Comparison of ENCODE assay signal across 1 cellular context in the genomic region with DNA sequence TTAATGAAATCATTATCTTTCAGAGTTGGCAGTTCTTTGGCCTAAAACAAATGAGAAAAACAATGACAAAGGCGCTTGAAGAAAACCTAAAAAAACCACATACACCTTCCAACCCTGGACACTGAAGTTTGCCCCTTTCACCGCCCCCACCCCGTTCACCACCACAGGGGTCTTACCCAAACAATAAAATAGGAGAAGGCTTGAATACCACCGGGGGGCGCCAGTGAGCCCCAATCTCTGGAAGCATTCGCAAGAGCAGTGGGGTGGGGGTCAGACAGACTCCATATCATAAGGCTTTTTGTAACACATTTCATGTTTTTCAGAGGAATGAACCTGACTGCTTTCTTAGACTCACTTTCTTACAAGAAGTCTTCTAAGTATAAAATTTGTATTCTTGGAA.
A peak's percentile ranks its signal among the peaks of the same experiment; 100 is the strongest.
TF ChIP-seq lines count a peak whose summit lies in the region.

No MANE protein-coding gene starts in this region.

TF ChIP-seq in HEK293, 187 proteins besides CTCF, POLR2A, EP300 and RAD21 (continued from another document):
- TF ChIP-seq ZNF513 (tag by site-specific recombination; IDR thresholded peaks at IDR 0.05) = no peak
- no peak for TF ChIP-seq TCF7L2 (IDR thresholded peaks at IDR 0.05; ENCODE audit: borderline replicate concordance, low read depth, low read length)
- TF ChIP-seq KLF9 (tag by site-specific recombination; IDR thresholded peaks at IDR 0.05; ENCODE audit: low read depth) = no peak
- TF ChIP-seq ZIC2 (tag by site-specific recombination; IDR thresholded peaks at IDR 0.05) = 0 out of 2 replicates have a peak, but pooled peaks have one; percentile 20
- no peak for TF ChIP-seq ZSCAN18 (tag by site-specific recombination; IDR thresholded peaks at IDR 0.05)
- no peak for TF ChIP-seq ZSCAN16 (tag by site-specific recombination; IDR thresholded peaks at IDR 0.05)
- TF ChIP-seq ZNF37A (tag by site-specific recombination; IDR thresholded peaks at IDR 0.05) = no peak
- TF ChIP-seq, protein P1, sequence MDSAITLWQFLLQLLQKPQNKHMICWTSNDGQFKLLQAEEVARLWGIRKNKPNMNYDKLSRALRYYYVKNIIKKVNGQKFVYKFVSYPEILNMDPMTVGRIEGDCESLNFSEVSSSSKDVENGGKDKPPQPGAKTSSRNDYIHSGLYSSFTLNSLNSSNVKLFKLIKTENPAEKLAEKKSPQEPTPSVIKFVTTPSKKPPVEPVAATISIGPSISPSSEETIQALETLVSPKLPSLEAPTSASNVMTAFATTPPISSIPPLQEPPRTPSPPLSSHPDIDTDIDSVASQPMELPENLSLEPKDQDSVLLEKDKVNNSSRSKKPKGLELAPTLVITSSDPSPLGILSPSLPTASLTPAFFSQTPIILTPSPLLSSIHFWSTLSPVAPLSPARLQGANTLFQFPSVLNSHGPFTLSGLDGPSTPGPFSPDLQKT (IDR thresholded peaks at IDR 0.05; ENCODE audit: borderline replicate concordance, low read depth, low read length) = no peak
- TF ChIP-seq HOXD13 (CRISPR knock-in tag; IDR thresholded peaks at IDR 0.05; ENCODE audit: borderline replicate concordance) = no peak
- no peak for TF ChIP-seq ZNF16 (tag by site-specific recombination; IDR thresholded peaks at IDR 0.05; ENCODE audit: low read depth)
- TF ChIP-seq, protein P2, sequence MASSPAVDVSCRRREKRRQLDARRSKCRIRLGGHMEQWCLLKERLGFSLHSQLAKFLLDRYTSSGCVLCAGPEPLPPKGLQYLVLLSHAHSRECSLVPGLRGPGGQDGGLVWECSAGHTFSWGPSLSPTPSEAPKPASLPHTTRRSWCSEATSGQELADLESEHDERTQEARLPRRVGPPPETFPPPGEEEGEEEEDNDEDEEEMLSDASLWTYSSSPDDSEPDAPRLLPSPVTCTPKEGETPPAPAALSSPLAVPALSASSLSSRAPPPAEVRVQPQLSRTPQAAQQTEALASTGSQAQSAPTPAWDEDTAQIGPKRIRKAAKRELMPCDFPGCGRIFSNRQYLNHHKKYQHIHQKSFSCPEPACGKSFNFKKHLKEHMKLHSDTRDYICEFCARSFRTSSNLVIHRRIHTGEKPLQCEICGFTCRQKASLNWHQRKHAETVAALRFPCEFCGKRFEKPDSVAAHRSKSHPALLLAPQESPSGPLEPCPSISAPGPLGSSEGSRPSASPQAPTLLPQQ (tag by site-specific recombination; IDR thresholded peaks at IDR 0.05) = no peak
- no peak for TF ChIP-seq TRIM28 (IDR thresholded peaks at IDR 0.05; ENCODE audit: borderline replicate concordance, low read length)
- no peak for TF ChIP-seq HOXA7 (CRISPR knock-in tag; IDR thresholded peaks at IDR 0.05; ENCODE audit: borderline replicate concordance)
- TF ChIP-seq ZNF266 (tag by site-specific recombination; IDR thresholded peaks at IDR 0.05; ENCODE audit: low read depth) = no peak
- TF ChIP-seq ZNF394 (tag by site-specific recombination; IDR thresholded peaks at IDR 0.05; ENCODE audit: borderline replicate concordance) = no peak
- TF ChIP-seq ZNF830 (tag by site-specific recombination; IDR thresholded peaks at IDR 0.05; ENCODE audit: low read depth) = no peak
- TF ChIP-seq, protein P3, sequence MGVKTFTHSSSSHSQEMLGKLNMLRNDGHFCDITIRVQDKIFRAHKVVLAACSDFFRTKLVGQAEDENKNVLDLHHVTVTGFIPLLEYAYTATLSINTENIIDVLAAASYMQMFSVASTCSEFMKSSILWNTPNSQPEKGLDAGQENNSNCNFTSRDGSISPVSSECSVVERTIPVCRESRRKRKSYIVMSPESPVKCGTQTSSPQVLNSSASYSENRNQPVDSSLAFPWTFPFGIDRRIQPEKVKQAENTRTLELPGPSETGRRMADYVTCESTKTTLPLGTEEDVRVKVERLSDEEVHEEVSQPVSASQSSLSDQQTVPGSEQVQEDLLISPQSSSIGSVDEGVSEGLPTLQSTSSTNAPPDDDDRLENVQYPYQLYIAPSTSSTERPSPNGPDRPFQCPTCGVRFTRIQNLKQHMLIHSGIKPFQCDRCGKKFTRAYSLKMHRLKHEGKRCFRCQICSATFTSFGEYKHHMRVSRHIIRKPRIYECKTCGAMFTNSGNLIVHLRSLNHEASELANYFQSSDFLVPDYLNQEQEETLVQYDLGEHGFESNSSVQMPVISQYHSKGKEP (tag by site-specific recombination; IDR thresholded peaks at IDR 0.05) = no peak
- no peak for TF ChIP-seq ZNF280D (tag by site-specific recombination; IDR thresholded peaks at IDR 0.05)
